Comparison of ENCODE assay signal across 8 cellular contexts in genomic region chr17:2929881-2930533, GRCh38.
DNase-seq lines count a peak whose midpoint lies in the region; ATAC-seq, FAIRE-seq and TF ChIP-seq lines count a peak whose summit lies in the region.

No MANE protein-coding gene starts in this region.

- no peaks in the 10 kb centered on the region for H3F3A ChIP-seq in PC-3 (ENCODE audit: low read length, unreplicated experiment)

- BruUV-seq in PC-3 (replicated peaks; lab: Mats Ljungman, UMichigan) (no TSS peak), HepG2 (replicated peaks; lab: Mats Ljungman, UMichigan) (no TSS peak)

- no peaks in the 10 kb centered on the region for H3K27me3 ChIP-seq in PC-3 (ENCODE audit: low read length)
- no peaks in the 10 kb centered on the region for H3K27me3 ChIP-seq in HepG2 (ENCODE audit: control insufficient read depth in 1 of 2, insufficient read depth in 2 of 2, low read length in 2 of 2)

- no peak for TF ChIP-seq POLR2A in HepG2 (IDR thresholded peaks at IDR 0.05; ENCODE audit: insufficient read depth in 1 of 2, low read depth in 2 of 2, low read length in 2 of 2)

- no peak for TF ChIP-seq EP300 in HepG2 (IDR thresholded peaks at IDR 0.05; ENCODE audit: low read depth in 2 of 2, low read length in 2 of 2)
- TF ChIP-seq EP300 in HepG2 (CRISPR knock-in tag; IDR thresholded peaks at IDR 0.05; ENCODE audit: borderline replicate concordance): no peak

- H3K36me3 ChIP-seq in PC-3 (ENCODE audit: low read depth, low read length): no peaks in the 10 kb centered on the region
- H3K36me3 ChIP-seq in HepG2 (replicated peaks in 1 of 2; ENCODE audit: control insufficient read depth in 1 of 2, insufficient read depth in 2 of 2, low read length in 2 of 2): no peaks in the 10 kb centered on the region

- CTCF ChIA-PET in PC-3 (lab: Charles Lee): interaction anchor here (1.0 kb wide), 1 partner anchor 25 kb away, joined by 3 read pairs; no protein-coding TSS in a partner anchor
- CTCF ChIA-PET in HepG2 (lab: Yijun Ruan, JAX; ENCODE audit: low intra/inter-chr PET ratio, low total read pairs): interaction anchor here (0.8 to 2.4 kb wide), 4 partner anchors 81 to 104 kb away, joined by 3 to 23 read pairs (median 10); no protein-coding TSS in a partner anchor

- H3K4me1 ChIP-seq in PC-3 (ENCODE audit: insufficient read depth, low read length) (peaks cover 11% of the 10 kb centered on the region), HepG2 (ENCODE audit: insufficient read depth, low read length) (peaks cover 12% of the 10 kb centered on the region)

- no peak for ATAC-seq in activated CD4-positive, CD25-positive, alpha-beta regulatory T cell treated with anti-CD3 and anti-CD28 coated beads, Interleukin-2, amount 50 U/mL, for 24 hours
- ATAC-seq in PC-3 (peak; percentile 75), HepG2 (peak; percentile 93)

- H3K9ac ChIP-seq in PC-3 (ENCODE audit: low read length) (no peak overlapping the region), HepG2 (ENCODE audit: insufficient read depth, low read depth, low read length) (no peak overlapping the region)

- no peaks in the 10 kb centered on the region for H3K9me3 ChIP-seq in PC-3 (ENCODE audit: low read length)
- no peaks in the 10 kb centered on the region for H3K9me3 ChIP-seq in HepG2 (ENCODE audit: low read length)

- peak; percentile 79 for TF ChIP-seq CTCF in PC-3 (conservative IDR thresholded peaks at IDR 0.05; ENCODE audit: low read depth, low read length)
- TF ChIP-seq CTCF in astrocyte of the spinal cord (IDR thresholded peaks at IDR 0.05; ENCODE audit: low read depth, low read length): peak; percentile 64
- peak; percentile 85 for TF ChIP-seq CTCF in HepG2 (CRISPR knock-in tag; IDR thresholded peaks at IDR 0.05)

- H2AFZ ChIP-seq in PC-3 (ENCODE audit: low read length) (no peak overlapping the region), HepG2 (ENCODE audit: low read length) (no peak overlapping the region)

- in situ Hi-C loops in astrocyte of the spinal cord (cut with HindIII; ENCODE audit: low sequenced_read_pairs) (no loop called here), HepG2 (cut with HindIII; ENCODE audit: extremely low pct_ligation_motif_present, low pct_unique_long_range_greater_than_20kb) (loop anchor here (5.0 kb wide), 1 partner anchor 78 kb away; no protein-coding TSS in a partner anchor)

- H4K20me1 ChIP-seq in PC-3 (ENCODE audit: low read length): no peaks in the 10 kb centered on the region
- no peaks in the 10 kb centered on the region for H4K20me1 ChIP-seq in HepG2 (ENCODE audit: insufficient read depth, low read length)

- FAIRE-seq in HepG2 (lab: Jason Lieb, UNC) (no peak), urothelium cell line (lab: Jason Lieb, UNC) (no peak)

- POLR2A ChIA-PET in PC-3 (lab: Charles Lee; ENCODE audit: unreplicated experiment) (no interaction called here), HepG2 (lab: Yijun Ruan, JAX) (no interaction called here)

- intact Hi-C loops in PC-3 (cut with micrococcal nuclease) (no loop called here), HepG2 (cut with micrococcal nuclease; ENCODE audit: unreplicated experiment) (loop anchor here (1.0 to 2.0 kb wide), 3 partner anchors 82 to 102 kb away; no protein-coding TSS in a partner anchor)

- DNase-seq in activated CD4-positive, CD25-positive, alpha-beta regulatory T cell treated with anti-CD3 and anti-CD28 coated beads, Interleukin-2, amount 50 U/mL, for 72 hours: peak; percentile 52
- peak; percentile 57 for DNase-seq in PC-3
- no peak for DNase-seq in astrocyte of the spinal cord (ENCODE audit: low read depth, low spot score)
- peak; percentile 29 for DNase-seq in HepG2 (ENCODE audit: low spot score)
- DNase-seq in urothelium cell line (ENCODE audit: low spot score): peak; percentile 31
- DNase-seq in effector CD8-positive, alpha-beta T cell (lab: John Stamatoyannopoulos, UW): no peak
- no peak for DNase-seq in NCI-H446 treated with DMSO at 0.1 percent for 48 hours (lab: John Stamatoyannopoulos, UW)

- H3K4me3 ChIP-seq in PC-3 (ENCODE audit: low read length) (no peak overlapping the region), astrocyte of the spinal cord (ENCODE audit: low read depth, low read length) (no peak overlapping the region), HepG2 (replicated peaks in 1 of 3; ENCODE audit: insufficient read depth in 1 of 3, low read depth in 2 of 3, low read length in 3 of 3) (no peak overlapping the region)

- H3K27ac ChIP-seq in PC-3 (ENCODE audit: low read length): no peak overlapping the region
- no peak overlapping the region for H3K27ac ChIP-seq in HepG2 (ENCODE audit: extremely low read length, insufficient read depth, low read length)

- H3K4me2 ChIP-seq in PC-3 (ENCODE audit: low read length) (no peak overlapping the region), HepG2 (ENCODE audit: low read depth, low read length) (no peak overlapping the region)

- no peaks in the 10 kb centered on the region for H3K9me2 ChIP-seq in PC-3 (replicated peaks; ENCODE audit: low read length)

- TF ChIP-seq RAD21 in HepG2 (CRISPR knock-in tag; IDR thresholded peaks at IDR 0.05): peak; percentile 70

- no peaks in the 10 kb centered on the region for H3K79me2 ChIP-seq in PC-3 (ENCODE audit: low read length)
- no peaks in the 10 kb centered on the region for H3K79me2 ChIP-seq in HepG2 (ENCODE audit: insufficient read depth, low read length)

- 51% methylated on average over 8 of the region's 15 CpGs for WGBS in HepG2 (ENCODE audit: low lambda C conversion rate)

TF ChIP-seq in HepG2, 621 proteins besides CTCF, POLR2A, EP300 and RAD21 (continues in another document):
- TF ChIP-seq ZNF34 (CRISPR knock-in tag; IDR thresholded peaks at IDR 0.05; ENCODE audit: borderline replicate concordance) (no peak), ZNF687 (CRISPR knock-in tag; IDR thresholded peaks at IDR 0.05) (peak; percentile 29), MAX (IDR thresholded peaks at IDR 0.05) (peak; percentile 43; the same call in 1 of the 2 replicates), HOXA5 (CRISPR knock-in tag; IDR thresholded peaks at IDR 0.05) (no peak), GTF3A (CRISPR knock-in tag; conservative IDR thresholded peaks at IDR 0.05) (no peak), SMC3 (IDR thresholded peaks at IDR 0.05; ENCODE audit: low read length) (peak; percentile 74), THAP11 (CRISPR knock-in tag; IDR thresholded peaks at IDR 0.05) (0 out of 2 replicates have a peak, but pooled peaks have one; percentile 22), SMYD3 (CRISPR knock-in tag; IDR thresholded peaks at IDR 0.05) (no peak), MYC (CRISPR knock-in tag; IDR thresholded peaks at IDR 0.05; ENCODE audit: borderline replicate concordance) (peak; percentile 66; the same call in 1 of the 2 replicates), KDM2A (CRISPR knock-in tag; IDR thresholded peaks at IDR 0.05; ENCODE audit: borderline replicate concordance, low read depth) (peak; percentile 25; the same call in 1 of the 2 replicates), STAG1 (CRISPR knock-in tag; IDR thresholded peaks at IDR 0.05) (peak; percentile 88), DZIP1 (CRISPR knock-in tag; IDR thresholded peaks at IDR 0.05) (no peak), MTF1 (CRISPR knock-in tag; IDR thresholded peaks at IDR 0.05) (no peak)

Comparison
In these comparisons a context has a peak if more than half of its experiments do, and no peak if none do; other contexts are left out.
1. DNase-seq: peak in activated CD4-positive, CD25-positive, alpha-beta regulatory T cell treated with anti-CD3 and anti-CD28 coated beads, Interleukin-2, amount 50 U/mL, for 72 hours (single experiment), PC-3 (single experiment), HepG2 (single experiment) and urothelium cell line (single experiment); none in astrocyte of the spinal cord (single experiment), effector CD8-positive, alpha-beta T cell (single experiment) and NCI-H446 treated with DMSO at 0.1 percent for 48 hours (single experiment).
2. ATAC-seq: peak in PC-3 (single experiment) and HepG2 (single experiment); none in activated CD4-positive, CD25-positive, alpha-beta regulatory T cell treated with anti-CD3 and anti-CD28 coated beads, Interleukin-2, amount 50 U/mL, for 24 hours (0 of 2).
3. Peak in every context shown above with its lines, with median percentiles within 50 percentile points of each other: CTCF ChIP-seq.